10 cellular contexts compared by ENCODE assay signal in the genomic region with DNA sequence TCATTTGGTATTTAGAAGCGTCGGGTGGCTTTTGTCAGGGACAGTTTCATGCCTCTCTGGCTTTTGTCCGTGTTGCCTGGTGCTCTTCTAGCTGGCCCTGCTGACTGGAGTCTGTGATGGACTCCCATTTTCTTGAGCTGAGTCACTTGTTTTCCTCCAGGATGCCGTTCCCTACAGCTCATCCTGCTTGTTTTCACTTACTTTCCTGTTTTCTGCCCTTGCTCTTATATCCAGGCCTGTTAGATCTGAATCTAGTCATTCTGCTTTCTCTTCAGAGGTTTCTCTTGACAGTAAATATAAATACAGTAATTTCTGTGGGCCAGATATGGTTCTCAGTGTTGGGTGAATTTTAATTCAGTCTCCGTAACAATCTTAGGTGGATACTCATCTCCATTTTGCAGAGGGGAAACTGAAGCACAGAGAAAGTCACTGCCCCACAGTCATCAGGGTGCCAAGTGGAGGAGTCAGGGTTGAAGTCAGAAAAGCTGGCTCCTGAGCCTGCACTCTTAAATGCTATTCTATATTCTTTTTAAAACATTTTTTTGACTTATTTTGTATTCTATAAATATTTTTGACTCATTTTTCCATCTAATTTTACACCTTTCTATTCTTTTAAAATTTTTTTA.
A peak's percentile ranks its signal among the peaks of the same experiment; 100 is the strongest.
DNase-seq lines count a peak whose midpoint lies in the region; ATAC-seq and TF ChIP-seq lines count a peak whose summit lies in the region.
"Had no signal": no experiment of that assay in that cellular context is flagged by ENCODE, and none has a peak within 500 bp of the region (broad histone marks: within the 10 kb centered on the region; RNA-seq: fewer than 3 reads in every experiment).

No MANE protein-coding gene starts in this region.

- H3K36me3 Mint-ChIP-seq in nephron (ENCODE audit: low read depth) = peaks cover 4% of the 10 kb centered on the region

- POLR2A ChIA-PET in RWPE1 (lab: Yijun Ruan, JAX; ENCODE audit: low non-redundant PET) = no interaction called here
- POLR2A ChIA-PET in HEK293T (lab: Yijun Ruan, JAX) = no interaction called here

- CTCF ChIA-PET in RWPE1 (lab: Yijun Ruan, JAX) = interaction anchor here (0.6 to 0.7 kb wide), 2 partner anchors 56 to 140 kb away, joined by 3 to 4 read pairs; no protein-coding TSS in a partner anchor
- CTCF ChIA-PET in HEK293T (lab: Yijun Ruan, JAX) = interaction anchor here (0.6 kb wide), 1 partner anchor 151 kb away, joined by 3 read pairs; no protein-coding TSS in a partner anchor

- ATAC-seq in HG03378 (IDR thresholded peaks at IDR 0.05; ENCODE audit: unreplicated experiment) = no peak

- DNase-seq in AG08395 (ENCODE audit: low spot score) (peak; percentile 94), RWPE1 (ENCODE audit: low spot score) (peak; percentile 89), fibroblast of gingiva (ENCODE audit: low read depth) (peak; percentile 81), NCI-H1417 (lab: John Stamatoyannopoulos, UW) (no peak), HEK293T (ENCODE audit: extremely low spot score) (no peak)
- no peak for DNase-seq in stimulated activated CD4-positive, alpha-beta T cell treated with anti-CD3 and anti-CD28 coated beads, Interleukin-2, amount 100 ng/mL, for 24 hours
- DNase-seq: COR-L47 had no signal

- H3K4me1 Mint-ChIP-seq in nephron = peaks cover 68% of the 10 kb centered on the region

- H3K27me3 Mint-ChIP-seq in nephron (ENCODE audit: low read depth) = no peaks in the 10 kb centered on the region
- H3K27me3 Mint-ChIP-seq: stimulated activated naive CD8-positive, alpha-beta T cell treated with anti-CD3 and anti-CD28 coated beads, Interleukin-15, Interleukin-2, amounts not matched to agents 100 ng/mL and 50 ng/mL, for 24 hours had no signal

- TF ChIP-seq CTCF in RWPE1 (conservative IDR thresholded peaks at IDR 0.05; ENCODE audit: low read depth) = no peak
- TF ChIP-seq CTCF in nephron (IDR thresholded peaks at IDR 0.05; ENCODE audit: unreplicated experiment in 3 of 3) = no peak

- no peak overlapping the region for H3K4me3 Mint-ChIP-seq in nephron
- H3K4me3 Mint-ChIP-seq: stimulated activated naive CD8-positive, alpha-beta T cell treated with anti-CD3 and anti-CD28 coated beads, Interleukin-15, Interleukin-2, amounts not matched to agents 100 ng/mL and 50 ng/mL, for 24 hours had no signal

- peak overlapping the region; percentile 72 for H3K27ac ChIP-seq in RWPE1

- H3K27ac Mint-ChIP-seq in nephron = peak overlapping the region; percentile 12 to 78 (median 18)
- H3K27ac Mint-ChIP-seq: stimulated activated naive CD8-positive, alpha-beta T cell treated with anti-CD3 and anti-CD28 coated beads, Interleukin-15, Interleukin-2, amounts not matched to agents 100 ng/mL and 50 ng/mL, for 24 hours had no signal

- H3K9me3 Mint-ChIP-seq in nephron = no peaks in the 10 kb centered on the region
- H3K9me3 Mint-ChIP-seq: stimulated activated naive CD8-positive, alpha-beta T cell treated with anti-CD3 and anti-CD28 coated beads, Interleukin-15, Interleukin-2, amounts not matched to agents 100 ng/mL and 50 ng/mL, for 24 hours had no signal

TF ChIP-seq in HEK293T, 16 proteins besides CTCF, POLR2A, EP300 and RAD21:
- TF ChIP-seq TARDBP (IDR thresholded peaks at IDR 0.05) (no peak), FOXA1 (IDR thresholded peaks at IDR 0.05) (no peak), FOXK2 (IDR thresholded peaks at IDR 0.05) (no peak), HDGF (IDR thresholded peaks at IDR 0.05; ENCODE audit: borderline replicate concordance) (no peak), ZNF384 (IDR thresholded peaks at IDR 0.05) (no peak)

Comparison
In these comparisons a context has a peak if more than half of its experiments do, and no peak if none do; other contexts are left out.
1. DNase-seq: peak in AG08395 (single experiment), RWPE1 (single experiment) and fibroblast of gingiva (single experiment); none in stimulated activated CD4-positive, alpha-beta T cell treated with anti-CD3 and anti-CD28 coated beads, Interleukin-2, amount 100 ng/mL, for 24 hours (0 of 2), NCI-H1417 (0 of 3) and HEK293T (single experiment).